ENCODE assay signal across 9 cellular contexts in genomic region chr1:12014141-12014981, GRCh38. TPM values are rescaled to one million over a fixed set of nuclear protein-coding genes. Genes with fewer than 3 reads are reported as not detected.
A peak's percentile ranks its signal among the peaks of the same experiment; 100 is the strongest.
DNase-seq lines count a peak whose midpoint lies in the region; ATAC-seq and TF ChIP-seq lines count a peak whose summit lies in the region.
"Had no signal": no experiment of that assay in that cellular context is flagged by ENCODE, and none has a peak within 500 bp of the region (broad histone marks: within the 10 kb centered on the region; RNA-seq: fewer than 3 reads in every experiment).

No MANE protein-coding gene starts in this region.

- peaks cover 7% of the 10 kb centered on the region for H3K27me3 Mint-ChIP-seq in endothelial cell (ENCODE audit: unreplicated experiment)

- peak; percentile 17 to 45 (median 30) for ATAC-seq in psoas muscle

- no peak for DNase-seq in GM06990 (ENCODE audit: extremely low read depth, insufficient read length)
- DNase-seq in OCI-LY7 (ENCODE audit: low spot score): no peak
- no peak for DNase-seq in endothelial cell (ENCODE audit: low spot score)
- DNase-seq in psoas muscle: peak in 1 of 2 donors; percentile 53
- DNase-seq in NCI-H2196 (lab: John Stamatoyannopoulos, UW; ENCODE audit: unreplicated experiment): no peak
- no peak for DNase-seq in activated CD4-positive, CD25-positive, alpha-beta regulatory T cell treated with anti-CD3 and anti-CD28 coated beads, Interleukin-2, amount 50 U/mL, for 72 hours
- no peak for DNase-seq in AG08396 (ENCODE audit: low spot score)
- DNase-seq: activated effector memory CD4-positive, alpha-beta T cell treated with Interleukin-2 at 50 U/mL for 16 hours; NCI-H1092 had no signal

- H3K27ac Mint-ChIP-seq in endothelial cell (ENCODE audit: unreplicated experiment): peak overlapping the region; percentile 5

- H3K9me3 ChIP-seq in OCI-LY7 (ENCODE audit: low read length): no peaks in the 10 kb centered on the region
- H3K9me3 ChIP-seq in psoas muscle: no peaks in the 10 kb centered on the region

- H3K4me3 Mint-ChIP-seq in endothelial cell (ENCODE audit: unreplicated experiment): no peak overlapping the region

- no peaks in the 10 kb centered on the region for H4K20me1 ChIP-seq in OCI-LY7 (ENCODE audit: insufficient read depth, low read length)

- H3K4me3 ChIP-seq in GM06990 (replicated peaks; ENCODE audit: low read depth, low read length) (no peak overlapping the region), OCI-LY7 (ENCODE audit: low read depth, low read length, poor library complexity, severe bottlenecking) (no peak overlapping the region), psoas muscle (no peak overlapping the region)

- H3K27me3 ChIP-seq in GM06990 (replicated peaks; ENCODE audit: control insufficient read depth, insufficient read depth, low read length) (no peaks in the 10 kb centered on the region), psoas muscle (ENCODE audit: insufficient read depth in 3 of 3, low read length in 2 of 3) (no peaks in the 10 kb centered on the region)

- TF ChIP-seq CTCF in GM06990 (IDR thresholded peaks at IDR 0.05; ENCODE audit: insufficient read depth, low read length, poor library complexity, severe bottlenecking): peak; percentile 14
- TF ChIP-seq CTCF in OCI-LY7 (conservative IDR thresholded peaks at IDR 0.05; ENCODE audit: low read length): peak; percentile 48
- TF ChIP-seq CTCF in endothelial cell (IDR thresholded peaks at IDR 0.05; ENCODE audit: unreplicated experiment): no peak
- no peak for TF ChIP-seq CTCF in psoas muscle (IDR thresholded peaks at IDR 0.05)

- CTCF ChIA-PET in OCI-LY7 (lab: Charles Lee; ENCODE audit: unreplicated experiment): no interaction called here

- H3K4me1 ChIP-seq in OCI-LY7 (ENCODE audit: insufficient read depth, low read length, poor library complexity, severe bottlenecking) (no peaks in the 10 kb centered on the region), psoas muscle (peaks cover 15% of the 10 kb centered on the region)

- WGBS in psoas muscle, 3 donors: 50 to 60% (median 52%) methylated on average over 16 of the region's 16 CpGs

- H3K79me2 ChIP-seq in OCI-LY7 (ENCODE audit: insufficient read depth, low read depth, low read length): no peaks in the 10 kb centered on the region

- peaks cover 31% of the 10 kb centered on the region for H3K36me3 Mint-ChIP-seq in endothelial cell (ENCODE audit: low read depth, unreplicated experiment)

- H3K4me2 ChIP-seq in OCI-LY7 (ENCODE audit: low read length): no peak overlapping the region

- H3K27ac ChIP-seq in OCI-LY7 (ENCODE audit: low read depth, low read length, poor library complexity, severe bottlenecking) (no peak overlapping the region), psoas muscle (peak overlapping the region; percentile 74)

- no TSS peak for BruUV-seq in OCI-LY7 (replicated peaks; lab: Mats Ljungman, UMichigan)

- H3K9me3 Mint-ChIP-seq in endothelial cell (ENCODE audit: unreplicated experiment): no peaks in the 10 kb centered on the region

- intact Hi-C loops in OCI-LY7 (cut with micrococcal nuclease; ENCODE audit: unreplicated experiment): no loop called here
- intact Hi-C loops in psoas muscle (cut with DNase I): no loop called here

- no peaks in the 10 kb centered on the region for H3K9me2 ChIP-seq in OCI-LY7 (ENCODE audit: insufficient read depth, low read length)

- H3K36me3 ChIP-seq in GM06990 (ENCODE audit: control insufficient read depth, insufficient read depth, low read length) (peaks cover 21% of the 10 kb centered on the region), OCI-LY7 (ENCODE audit: insufficient read depth, low read length) (peaks cover 47% of the 10 kb centered on the region), psoas muscle (ENCODE audit: insufficient read depth in 1 of 2, low read depth in 1 of 2) (peaks cover 5 to 41% of the 10 kb centered on the region in 2 donors)

- POLR2A ChIA-PET in OCI-LY7 (lab: Charles Lee): no interaction called here

- no peaks in the 10 kb centered on the region for H3K4me1 Mint-ChIP-seq in endothelial cell (ENCODE audit: unreplicated experiment)

- no peak overlapping the region for H2AFZ ChIP-seq in OCI-LY7 (ENCODE audit: low read length)

RNA-seq across cellular contexts. Expression of gene MIIP, which starts 4.9 kb away (rescaled TPM):
- 75.2 and 102 TPM in 2 replicates for total RNA-seq in OCI-LY7 (2014; rRNA removed; shearing (Covaris generic))
- total RNA-seq in OCI-LY7 (2022) (48.5 and 57.9 TPM in 2 replicates), endothelial cell (ENCODE audit: unreplicated experiment) (49.9 TPM), psoas muscle (10 to 100 TPM; 14.4 to 20.3 (median 16.7) TPM)
- polyA plus RNA-seq in psoas muscle: 10 to 100 TPM; 20.0 to 30.5 (median 23.4) TPM

RNA-seq across cellular contexts. Expression of gene MFN2, which starts 34.1 kb away (rescaled TPM):
- total RNA-seq in OCI-LY7 (2014; rRNA removed; shearing (Covaris generic)): 28.3 and 32.2 TPM in 2 replicates
- total RNA-seq in OCI-LY7 (2022): 52.7 and 55.9 TPM in 2 replicates
- total RNA-seq in endothelial cell (ENCODE audit: unreplicated experiment): 59.4 TPM
- total RNA-seq in psoas muscle: 100 to 1,000 TPM; 245 to 542 (median 320) TPM
- 100 to 1,000 TPM; 163 to 225 (median 177) TPM for polyA plus RNA-seq in psoas muscle

RNA-seq across cellular contexts. Expression of gene TNFRSF8, which starts 48.7 kb away (rescaled TPM):
- total RNA-seq in OCI-LY7 (2014; rRNA removed; shearing (Covaris generic)): not detected in 2 replicates
- total RNA-seq in OCI-LY7 (2022) (0.09 and 0.29 TPM in 2 replicates), endothelial cell (ENCODE audit: unreplicated experiment) (1.9 TPM), psoas muscle (under 1 TPM; 0.29 to 0.86 (median 0.50) TPM)
- under 1 TPM; 0.25 to 0.64 (median 0.49) TPM for polyA plus RNA-seq in psoas muscle

Comparison
In these comparisons a context has a peak if more than half of its experiments do, and no peak if none do; other contexts are left out.
1. CTCF ChIP-seq: peak in GM06990 (single experiment) and OCI-LY7 (single experiment); none in endothelial cell (single experiment) and psoas muscle (single experiment).